31 cellular contexts compared by ENCODE assay signal in the genomic region with DNA sequence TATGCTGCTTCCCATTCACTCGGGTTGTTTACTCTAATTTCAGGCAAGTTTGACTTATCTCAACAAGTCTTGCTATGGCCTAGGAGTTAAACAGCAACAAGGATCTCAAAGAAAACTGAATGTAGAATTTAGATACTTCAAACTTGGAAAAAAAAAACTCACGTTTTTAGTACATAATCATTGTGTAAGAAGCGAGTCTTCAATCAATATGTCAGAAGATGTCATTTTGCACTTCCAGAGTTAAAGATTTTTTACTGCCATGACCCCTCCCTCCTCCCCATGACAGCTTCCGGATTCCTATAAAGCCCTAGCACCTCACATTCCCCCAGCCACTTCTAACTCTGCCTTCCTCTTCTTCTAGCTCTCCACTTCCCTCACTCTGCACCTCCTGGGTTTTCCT.
"Had no signal": no experiment of that assay in that cellular context is flagged by ENCODE, and none has a peak within 500 bp of the region (broad histone marks: within the 10 kb centered on the region; RNA-seq: fewer than 3 reads in every experiment).

No MANE protein-coding gene starts in this region.

- H3K27ac Mint-ChIP-seq: activated B cell treated with CpG ODN at 0.5 μM for 24 hours; activated CD4-positive, alpha-beta memory T cell treated with anti-CD3 and anti-CD28 coated beads for 36 hours; activated CD8-positive, alpha-beta memory T cell treated with anti-CD3 and anti-CD28 coated beads, Interleukin-2, amount 10 ng/mL, durations not matched to agents 7 days and 5 days; activated CD8-positive, alpha-beta T cell treated with anti-CD3 and anti-CD28 coated beads, Interleukin-2, amount 10 ng/mL, durations not matched to agents 7 days and 5 days; activated naive CD4-positive, alpha-beta T cell treated with anti-CD3 and anti-CD28 coated beads for 36 hours; activated naive CD4-positive, alpha-beta T cell treated with anti-CD3 and anti-CD28 coated beads, Interleukin-2, amount 50 U/mL, for 24 hours; activated naive CD8-positive, alpha-beta T cell treated with anti-CD3 and anti-CD28 coated beads for 36 hours; activated naive CD8-positive, alpha-beta T cell treated with anti-CD3 and anti-CD28 coated beads, Interleukin-2, amount 50 U/mL, for 24 hours; activated T-helper 1 cell treated with anti-CD3 and anti-CD28 coated beads, Interleukin-12 subunit alpha, Interleukin-12 subunit beta, Interleukin-2, Interleukin-4 antibody, amounts not matched to agents 30 ng/mL and 10 ng/mL and 1 ng/mL, durations not matched to agents 14 hours and 24 hours and 36 hours; activated T-helper 2 cell treated with anti-CD3 and anti-CD28 coated beads, Interferon-gamma antibody, Interleukin-2, Interleukin-4, amounts not matched to agents 10 μg/mL and 5 μg/mL and 100 μg/mL, durations not matched to agents 14 hours and 24 hours and 36 hours; effector memory CD8-positive, alpha-beta T cell had no signal

- H3K27me3 ChIP-seq: adrenal gland, body of pancreas, esophagus squamous epithelium, gastroesophageal sphincter had no signal

- DNase-seq: activated B cell treated with CpG ODN at 0.5 μM for 24 hours; activated CD4-positive, alpha-beta memory T cell treated with anti-CD3 and anti-CD28 coated beads for 36 hours; activated CD4-positive, alpha-beta T cell treated with anti-CD3 and anti-CD28 coated beads for 48 hours; activated CD4-positive, alpha-beta T cell treated with anti-CD3 and anti-CD28 coated beads, Interleukin-2, amount 50 U/mL, for 1 hour; activated CD8-positive, alpha-beta memory T cell treated with anti-CD3 and anti-CD28 coated beads, Interleukin-2, amount 10 ng/mL, durations not matched to agents 7 days and 5 days; activated CD8-positive, alpha-beta memory T cell treated with anti-CD3 and anti-CD28 coated beads, Interleukin-2, amount 50 U/mL, for 4 hours; activated CD8-positive, alpha-beta T cell treated with anti-CD3 and anti-CD28 coated beads, Interleukin-2, amount 10 ng/mL, durations not matched to agents 7 days and 5 days; activated effector memory CD4-positive, alpha-beta T cell treated with anti-CD3 and anti-CD28 coated beads, Interleukin-2, amount 50 U/mL, for 16 hours; activated naive CD4-positive, alpha-beta T cell treated with anti-CD3 and anti-CD28 coated beads for 36 hours; activated naive CD8-positive, alpha-beta T cell treated with anti-CD3 and anti-CD28 coated beads for 36 hours; activated naive CD8-positive, alpha-beta T cell treated with anti-CD3 and anti-CD28 coated beads, Interleukin-2, amount 50 U/mL, for 24 hours; activated T-cell treated with anti-CD3 and anti-CD28 coated beads, Interleukin-2, amount 50 U/mL, for 1 hour; activated T-cell treated with anti-CD3 and anti-CD28 coated beads, Interleukin-2, amount 50 U/mL, for 48 hours; adrenal gland; amygdala; aorta; body of pancreas; cortex of kidney; dermis blood vessel endothelial cell; effector CD4-positive, alpha-beta T cell; effector memory CD8-positive, alpha-beta T cell; esophagus squamous epithelium; foreskin melanocyte; T-helper 2 cell had no signal

- ATAC-seq: activated CD4-positive, CD25-positive, alpha-beta regulatory T cell treated with anti-CD3 and anti-CD28 coated beads, Interleukin-2, amount 50 U/mL, for 24 hours; activated CD8-positive, alpha-beta memory T cell treated with anti-CD3 and anti-CD28 coated beads, Interleukin-2, amount 10 ng/mL, durations not matched to agents 7 days and 5 days; activated CD8-positive, alpha-beta T cell treated with anti-CD3 and anti-CD28 coated beads, Interleukin-2, amount 10 ng/mL, durations not matched to agents 7 days and 5 days; activated naive CD8-positive, alpha-beta T cell treated with anti-CD3 and anti-CD28 coated beads, Interleukin-2, amount 50 U/mL, for 24 hours; body of pancreas; effector memory CD8-positive, alpha-beta T cell; gastroesophageal sphincter had no signal

- H3K9me3 ChIP-seq: adrenal gland, body of pancreas, esophagus squamous epithelium, gastroesophageal sphincter had no signal

- H3K36me3 Mint-ChIP-seq: activated CD4-positive, alpha-beta memory T cell treated with anti-CD3 and anti-CD28 coated beads for 36 hours; activated CD8-positive, alpha-beta memory T cell treated with anti-CD3 and anti-CD28 coated beads, Interleukin-2, amount 10 ng/mL, durations not matched to agents 7 days and 5 days; activated naive CD4-positive, alpha-beta T cell treated with anti-CD3 and anti-CD28 coated beads, Interleukin-2, amount 50 U/mL, for 24 hours; activated naive CD8-positive, alpha-beta T cell treated with anti-CD3 and anti-CD28 coated beads for 36 hours had no signal

- H3K27me3 Mint-ChIP-seq: activated B cell treated with CpG ODN at 0.5 μM for 24 hours; activated CD4-positive, alpha-beta memory T cell treated with anti-CD3 and anti-CD28 coated beads for 36 hours; activated CD8-positive, alpha-beta memory T cell treated with anti-CD3 and anti-CD28 coated beads, Interleukin-2, amount 10 ng/mL, durations not matched to agents 7 days and 5 days; activated naive CD4-positive, alpha-beta T cell treated with anti-CD3 and anti-CD28 coated beads, Interleukin-2, amount 50 U/mL, for 24 hours; activated naive CD8-positive, alpha-beta T cell treated with anti-CD3 and anti-CD28 coated beads for 36 hours; activated naive CD8-positive, alpha-beta T cell treated with anti-CD3 and anti-CD28 coated beads, Interleukin-2, amount 50 U/mL, for 24 hours had no signal

- H3K9me3 Mint-ChIP-seq: activated B cell treated with CpG ODN at 0.5 μM for 24 hours; activated CD4-positive, alpha-beta memory T cell treated with anti-CD3 and anti-CD28 coated beads for 36 hours; activated naive CD4-positive, alpha-beta T cell treated with anti-CD3 and anti-CD28 coated beads for 36 hours; activated naive CD4-positive, alpha-beta T cell treated with anti-CD3 and anti-CD28 coated beads, Interleukin-2, amount 50 U/mL, for 24 hours; activated naive CD8-positive, alpha-beta T cell treated with anti-CD3 and anti-CD28 coated beads for 36 hours; activated naive CD8-positive, alpha-beta T cell treated with anti-CD3 and anti-CD28 coated beads, Interleukin-2, amount 50 U/mL, for 24 hours; activated T-helper 1 cell treated with anti-CD3 and anti-CD28 coated beads, Interleukin-12 subunit alpha, Interleukin-12 subunit beta, Interleukin-2, Interleukin-4 antibody, amounts not matched to agents 30 ng/mL and 10 ng/mL and 1 ng/mL, durations not matched to agents 14 hours and 24 hours and 36 hours; activated T-helper 2 cell treated with anti-CD3 and anti-CD28 coated beads, Interferon-gamma antibody, Interleukin-2, Interleukin-4, amounts not matched to agents 10 μg/mL and 5 μg/mL and 100 μg/mL, durations not matched to agents 14 hours and 24 hours and 36 hours; effector memory CD8-positive, alpha-beta T cell had no signal

- H3K27ac ChIP-seq: adrenal gland, body of pancreas, epithelial cell of prostate, esophagus squamous epithelium, gastroesophageal sphincter, VCaP had no signal

- H3K4me1 ChIP-seq: adrenal gland, body of pancreas, esophagus squamous epithelium, gastroesophageal sphincter had no signal

- H3K4me3 Mint-ChIP-seq: activated B cell treated with CpG ODN at 0.5 μM for 24 hours; activated CD4-positive, alpha-beta memory T cell treated with anti-CD3 and anti-CD28 coated beads for 36 hours; activated CD8-positive, alpha-beta memory T cell treated with anti-CD3 and anti-CD28 coated beads, Interleukin-2, amount 10 ng/mL, durations not matched to agents 7 days and 5 days; activated CD8-positive, alpha-beta T cell treated with anti-CD3 and anti-CD28 coated beads, Interleukin-2, amount 10 ng/mL, durations not matched to agents 7 days and 5 days; activated naive CD4-positive, alpha-beta T cell treated with anti-CD3 and anti-CD28 coated beads for 36 hours; activated naive CD4-positive, alpha-beta T cell treated with anti-CD3 and anti-CD28 coated beads, Interleukin-2, amount 50 U/mL, for 24 hours; activated naive CD8-positive, alpha-beta T cell treated with anti-CD3 and anti-CD28 coated beads for 36 hours; activated naive CD8-positive, alpha-beta T cell treated with anti-CD3 and anti-CD28 coated beads, Interleukin-2, amount 50 U/mL, for 24 hours; activated T-helper 1 cell treated with anti-CD3 and anti-CD28 coated beads, Interleukin-12 subunit alpha, Interleukin-12 subunit beta, Interleukin-2, Interleukin-4 antibody, amounts not matched to agents 30 ng/mL and 10 ng/mL and 1 ng/mL, durations not matched to agents 14 hours and 24 hours and 36 hours; effector memory CD8-positive, alpha-beta T cell had no signal
